ENCODE assay signal across 1 cellular context in genomic region chr2:15038373-15039364, GRCh38.
TF ChIP-seq lines count a peak whose summit lies in the region.

No MANE protein-coding gene starts in this region.

TF ChIP-seq in HepG2, 621 proteins besides CTCF, POLR2A, EP300 and RAD21:
- TF ChIP-seq PREB (CRISPR knock-in tag; IDR thresholded peaks at IDR 0.05) (no peak), FOSL2 (CRISPR knock-in tag; IDR thresholded peaks at IDR 0.05) (peak; percentile 18; the same call in 1 of the 2 replicates), ZNF629 (CRISPR knock-in tag; conservative IDR thresholded peaks at IDR 0.05) (peak; percentile 55)
